17 cellular contexts compared by ENCODE assay signal in the genomic region with DNA sequence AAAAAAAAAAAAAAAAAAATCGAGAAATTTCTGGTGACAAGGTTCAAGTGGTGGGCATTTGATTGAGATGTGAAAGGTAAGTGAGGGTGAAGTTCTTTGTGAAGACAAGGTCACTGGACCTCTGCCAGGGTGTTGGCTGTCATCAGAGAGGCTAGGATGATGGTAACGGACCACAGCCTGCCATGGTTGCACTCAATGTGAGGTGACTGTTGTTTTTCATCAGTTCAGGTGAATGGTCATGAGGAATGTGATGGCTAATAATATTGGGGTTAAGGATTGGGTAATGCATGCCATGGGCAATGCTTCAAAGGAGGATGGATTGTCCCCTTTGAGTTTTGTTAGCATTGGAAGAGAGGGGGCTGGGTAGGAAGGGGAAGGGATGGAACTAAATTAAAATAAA. TPM values are rescaled to one million over a fixed set of nuclear protein-coding genes. Genes with fewer than 3 reads are reported as not detected.
DNase-seq lines count a peak whose midpoint lies in the region; ATAC-seq and TF ChIP-seq lines count a peak whose summit lies in the region.
"Had no signal": no experiment of that assay in that cellular context is flagged by ENCODE, and none has a peak within 500 bp of the region (broad histone marks: within the 10 kb centered on the region; RNA-seq: fewer than 3 reads in every experiment).

No MANE protein-coding gene starts in this region.

- H3K27me3 ChIP-seq in mesenchymal stem cell (ENCODE audit: control insufficient read depth in 1 of 2, insufficient read depth in 1 of 2, low read length in 2 of 2) = peaks cover 0 to 5% of the 10 kb centered on the region in 2 experiments
- H3K27me3 ChIP-seq: BLaER1 had no signal

- H2AFZ ChIP-seq in mesenchymal stem cell (ENCODE audit: low read depth, low read length) = no peak overlapping the region

- TF ChIP-seq CTCF in endothelial cell (IDR thresholded peaks at IDR 0.05; ENCODE audit: unreplicated experiment) (no peak), neural crest cell (conservative IDR thresholded peaks at IDR 0.05) (no peak), type B pancreatic cell (conservative IDR thresholded peaks at IDR 0.05) (no peak)

- H4K91ac ChIP-seq in mesenchymal stem cell (ENCODE audit: low read length) = no peak overlapping the region

- 94% methylated on average over 2 of the region's 2 CpGs for WGBS in mesenchymal stem cell

- H3K79me1 ChIP-seq in mesenchymal stem cell (replicated peaks; ENCODE audit: low read length, poor library complexity, severe bottlenecking) = no peaks in the 10 kb centered on the region

- H3K27ac Mint-ChIP-seq in endothelial cell (ENCODE audit: unreplicated experiment) (peak overlapping the region; percentile 37), neural crest cell (ENCODE audit: unreplicated experiment) (peak overlapping the region; percentile 57), type B pancreatic cell (no peak overlapping the region)
- no peak overlapping the region for H3K27ac Mint-ChIP-seq in activated naive CD4-positive, alpha-beta T cell treated with anti-CD3 and anti-CD28 coated beads, Interleukin-2, amount 50 U/mL, for 72 hours

- DNase-seq in activated CD8-positive, alpha-beta memory T cell treated with anti-CD3 and anti-CD28 coated beads, Interleukin-2, amount 50 U/mL, for 48 hours = peak; percentile 17
- no peak for DNase-seq in activated CD8-positive, alpha-beta memory T cell treated with anti-CD3 and anti-CD28 coated beads for 24 hours
- DNase-seq in endothelial cell (ENCODE audit: low spot score) (no peak), neural crest cell (ENCODE audit: low read depth, low spot score) (no peak), mesenchymal stem cell (no peak), type B pancreatic cell (ENCODE audit: extremely low spot score, unreplicated experiment) (no peak), HuH-7.5 (ENCODE audit: low spot score) (no peak)
- DNase-seq in activated naive CD4-positive, alpha-beta T cell treated with anti-CD3 and anti-CD28 coated beads, Interleukin-2, amount 50 U/mL, for 72 hours (ENCODE audit: low spot score in 2 of 2) = no peak
- DNase-seq: 8988T; AML-193; Caco-2; CD8-positive, alpha-beta memory T cell; DND-41; GDM1 had no signal

- no peak overlapping the region for H3K4me3 ChIP-seq in mesenchymal stem cell (ENCODE audit: insufficient read depth in 1 of 2, low read depth in 1 of 2, low read length in 2 of 2)
- H3K4me3 ChIP-seq: BLaER1, HAP-1 had no signal

- H3K4me1 ChIP-seq in mesenchymal stem cell (ENCODE audit: control insufficient read depth, insufficient read depth, low read depth, low read length) = peaks cover 12% of the 10 kb centered on the region
- H3K4me1 ChIP-seq: HAP-1 had no signal

- H3K4me1 Mint-ChIP-seq in endothelial cell (ENCODE audit: unreplicated experiment) = peaks cover 24% of the 10 kb centered on the region
- peaks cover 6% of the 10 kb centered on the region for H3K4me1 Mint-ChIP-seq in neural crest cell
- H3K4me1 Mint-ChIP-seq in type B pancreatic cell (ENCODE audit: unreplicated experiment) = peaks cover 4% of the 10 kb centered on the region

- no peak overlapping the region for H4K8ac ChIP-seq in mesenchymal stem cell (ENCODE audit: low read length)

- no peaks in the 10 kb centered on the region for H3K9me3 Mint-ChIP-seq in endothelial cell (ENCODE audit: unreplicated experiment)
- H3K9me3 Mint-ChIP-seq in neural crest cell = no peaks in the 10 kb centered on the region
- H3K9me3 Mint-ChIP-seq in type B pancreatic cell = no peaks in the 10 kb centered on the region
- no peaks in the 10 kb centered on the region for H3K9me3 Mint-ChIP-seq in activated naive CD4-positive, alpha-beta T cell treated with anti-CD3 and anti-CD28 coated beads, Interleukin-2, amount 50 U/mL, for 72 hours
- H3K9me3 Mint-ChIP-seq: CD8-positive, alpha-beta memory T cell had no signal

- no peak overlapping the region for H3K4me2 ChIP-seq in mesenchymal stem cell (ENCODE audit: low read length, poor library complexity, severe bottlenecking)
- H3K4me2 ChIP-seq: BLaER1 had no signal

- no peaks in the 10 kb centered on the region for H3K9me3 ChIP-seq in mesenchymal stem cell (ENCODE audit: control insufficient read depth, low read length)
- H3K9me3 ChIP-seq: Caco-2, HAP-1 had no signal

- H3K36me3 ChIP-seq in mesenchymal stem cell (ENCODE audit: control insufficient read depth in 1 of 2, insufficient read depth in 2 of 2, low read depth in 1 of 2, low read length in 2 of 2) = peaks cover 2 to 4% of the 10 kb centered on the region in 2 experiments
- H3K36me3 ChIP-seq: HAP-1 had no signal

- ATAC-seq in activated naive CD4-positive, alpha-beta T cell treated with anti-CD3 and anti-CD28 coated beads, Interleukin-2, amount 50 U/mL, for 72 hours = no peak

- H2BK12ac ChIP-seq in mesenchymal stem cell (ENCODE audit: low read length in 2 of 2) = no peak overlapping the region

- H3K27ac ChIP-seq in mesenchymal stem cell (ENCODE audit: low read length, poor library complexity, severe bottlenecking) = no peak overlapping the region
- H3K27ac ChIP-seq: BLaER1, HL-60 had no signal

- no peak overlapping the region for H3K4ac ChIP-seq in mesenchymal stem cell (ENCODE audit: low read depth in 1 of 2, low read length in 2 of 2)

- no peak overlapping the region for H2BK5ac ChIP-seq in mesenchymal stem cell (ENCODE audit: low read depth, low read length, poor library complexity, severe bottlenecking)

- H2BK120ac ChIP-seq in mesenchymal stem cell (ENCODE audit: low read depth, low read length) = no peak overlapping the region

- no peak overlapping the region for H3K9ac ChIP-seq in mesenchymal stem cell (ENCODE audit: low read length)
- H3K9ac ChIP-seq: BLaER1 had no signal

- H3K27me3 Mint-ChIP-seq in endothelial cell (ENCODE audit: unreplicated experiment) (peaks cover 15% of the 10 kb centered on the region), neural crest cell (ENCODE audit: low read depth) (peaks cover 16% of the 10 kb centered on the region), type B pancreatic cell (peaks cover 8% of the 10 kb centered on the region)

- no peak overlapping the region for H3K18ac ChIP-seq in mesenchymal stem cell (ENCODE audit: low read depth in 1 of 2, low read length in 2 of 2)

- H3K4me3 Mint-ChIP-seq in endothelial cell (ENCODE audit: unreplicated experiment) = no peak overlapping the region
- no peak overlapping the region for H3K4me3 Mint-ChIP-seq in neural crest cell
- no peak overlapping the region for H3K4me3 Mint-ChIP-seq in type B pancreatic cell
- H3K4me3 Mint-ChIP-seq: CD8-positive, alpha-beta memory T cell had no signal

- no peak overlapping the region for H2AK5ac ChIP-seq in mesenchymal stem cell (ENCODE audit: low read length, severe bottlenecking)

- H2BK15ac ChIP-seq in mesenchymal stem cell (ENCODE audit: low read depth, poor library complexity, severe bottlenecking) = no peak overlapping the region

- H3K36me3 Mint-ChIP-seq in endothelial cell (ENCODE audit: low read depth, unreplicated experiment) = peaks cover 7% of the 10 kb centered on the region
- peaks cover 4% of the 10 kb centered on the region for H3K36me3 Mint-ChIP-seq in neural crest cell (ENCODE audit: low read depth)
- H3K36me3 Mint-ChIP-seq in type B pancreatic cell = peaks cover 6% of the 10 kb centered on the region
- H3K36me3 Mint-ChIP-seq in activated naive CD4-positive, alpha-beta T cell treated with anti-CD3 and anti-CD28 coated beads, Interleukin-2, amount 50 U/mL, for 72 hours = no peaks in the 10 kb centered on the region

- no peak overlapping the region for H3K14ac ChIP-seq in mesenchymal stem cell (ENCODE audit: low read length in 2 of 2)

- H3K23ac ChIP-seq in mesenchymal stem cell (ENCODE audit: low read length in 2 of 2) = no peak overlapping the region

RNA-seq across cellular contexts. Expression of gene ALPK3, which starts 4.3 kb away (rescaled TPM):
- 94.2 TPM for total RNA-seq in endothelial cell (ENCODE audit: unreplicated experiment)
- total RNA-seq in neural crest cell = 3.3 and 4.4 TPM in 2 replicates
- 1.2 TPM for polyA plus RNA-seq in mesenchymal stem cell (2013, experiment 1 of 2)
- 1.1 TPM for polyA plus RNA-seq in mesenchymal stem cell (2013, experiment 2 of 2)
- total RNA-seq in type B pancreatic cell (ENCODE audit: low replicate concordance) = 9.6 and 10.8 TPM in 2 replicates
- under 1 TPM; 0.07 to 0.54 TPM for total RNA-seq in activated naive CD4-positive, alpha-beta T cell treated with anti-CD3 and anti-CD28 coated beads, Interleukin-2, amount 50 U/mL, for 72 hours

Comparison
In these comparisons a context has a peak if more than half of its experiments do, and no peak if none do; other contexts are left out.
1. H3K27ac Mint-ChIP-seq: peak in endothelial cell (single experiment) and neural crest cell (single experiment); none in type B pancreatic cell (single experiment) and activated naive CD4-positive, alpha-beta T cell treated with anti-CD3 and anti-CD28 coated beads, Interleukin-2, amount 50 U/mL, for 72 hours (0 of 2).